Comparison of ENCODE assay signal across 20 cellular contexts in genomic region chr7:70807650-70808049, GRCh38.
DNase-seq lines count a peak whose midpoint lies in the region; FAIRE-seq and TF ChIP-seq lines count a peak whose summit lies in the region.
"Had no signal": no experiment of that assay in that cellular context is flagged by ENCODE, and none has a peak within 500 bp of the region (broad histone marks: within the 10 kb centered on the region; RNA-seq: fewer than 3 reads in every experiment).

No MANE protein-coding gene starts in this region.

- no peak overlapping the region for H3K4ac ChIP-seq in H1 (replicated peaks; ENCODE audit: insufficient read length, low read depth, low read length)

- H3K4me3 ChIP-seq in H1 (ENCODE audit: extremely low read depth in 1 of 4, insufficient read depth in 2 of 4, low read depth in 3 of 4, low read length in 4 of 4): no peak overlapping the region
- H3K4me3 ChIP-seq: BLaER1 had no signal

- H3K4me1 ChIP-seq in H1 (replicated peaks in 1 of 4; ENCODE audit: control insufficient read depth in 3 of 4, insufficient read depth in 4 of 4, low read length in 3 of 4): no peaks in the 10 kb centered on the region

- no peak overlapping the region for H4K8ac ChIP-seq in H1 (ENCODE audit: extremely low read depth, insufficient read depth, low read length)

- no peak overlapping the region for H4K91ac ChIP-seq in H1 (replicated peaks; ENCODE audit: insufficient read length, low read length)

- H4K5ac ChIP-seq in H1 (ENCODE audit: insufficient read length, low read depth, low read length): no peak overlapping the region

- no peak overlapping the region for H3K14ac ChIP-seq in H1 (ENCODE audit: insufficient read length)

- no peaks in the 10 kb centered on the region; the same call in 1 of the 2 replicates for H3K79me1 ChIP-seq in H1 (ENCODE audit: low read depth, low read length)

- TF ChIP-seq RAD21 in H1 (IDR thresholded peaks at IDR 0.05 in 1 of 2, conservative IDR thresholded peaks at IDR 0.05 in 1 of 2; ENCODE audit: low read depth in 2 of 2, low read length in 2 of 2): peak; percentile 48 to 70

- H4K20me1 ChIP-seq in H1 (replicated peaks in 1 of 2; ENCODE audit: control insufficient read depth in 1 of 2, insufficient read depth in 2 of 2, low read length in 2 of 2): no peaks in the 10 kb centered on the region
- H4K20me1 ChIP-seq: BLaER1 had no signal

- H3K27me3 ChIP-seq in H1 (replicated peaks in 1 of 4; ENCODE audit: control insufficient read depth in 3 of 4, extremely low read depth in 1 of 4, insufficient read depth in 3 of 4, low read length in 3 of 4): no peaks in the 10 kb centered on the region
- H3K27me3 ChIP-seq: BLaER1 had no signal

- 76% methylated on average over 11 of the region's 11 CpGs; no CpG with 5 or more reads in 1 of the 2 experiments for WGBS in H1 (ENCODE audit: extremely low coverage in 1 of 2, insufficient coverage in 1 of 2, insufficient read length in 1 of 2, insufficient replicate concordance in 2 of 2, low coverage in 1 of 2, low lambda C conversion rate in 2 of 2, missing lambda C conversion rate in 1 of 2), 2 experiments

- H2BK15ac ChIP-seq in H1 (ENCODE audit: low read length): no peak overlapping the region

- no peak overlapping the region for H3K27ac ChIP-seq in H1 (ENCODE audit: low read depth, low read length)
- H3K27ac ChIP-seq: 22Rv1, BLaER1, HL-60 had no signal

- peaks cover 6% of the 10 kb centered on the region for H3K27me3 Mint-ChIP-seq in type B pancreatic cell

- H3K9ac ChIP-seq in H1 (replicated peaks in 1 of 4; ENCODE audit: extremely low read depth in 1 of 4, low read depth in 3 of 4, low read length in 3 of 4): no peak overlapping the region
- H3K9ac ChIP-seq: BLaER1 had no signal

- TF ChIP-seq EP300 in H1 (IDR thresholded peaks at IDR 0.05; ENCODE audit: borderline replicate concordance in 1 of 2, low read depth in 2 of 2, low read length in 2 of 2): no peak

- peaks cover 8% of the 10 kb centered on the region for H3K9me3 Mint-ChIP-seq in type B pancreatic cell

- H3K23ac ChIP-seq in H1 (ENCODE audit: insufficient read length): no peak overlapping the region

- H3K4me2 ChIP-seq in H1 (ENCODE audit: insufficient read depth in 1 of 2, low read depth in 2 of 2, low read length in 2 of 2): no peak overlapping the region

- H3K18ac ChIP-seq in H1 (ENCODE audit: extremely low read depth, low read length): no peak overlapping the region; the same call in 1 of the 2 replicates

- H2AK5ac ChIP-seq in H1 (ENCODE audit: low read depth, low read length): no peak overlapping the region

- H3K36me3 ChIP-seq in H1 (ENCODE audit: control insufficient read depth in 2 of 4, insufficient read depth in 4 of 4, low read length in 3 of 4): no peaks in the 10 kb centered on the region
- H3K36me3 ChIP-seq: BLaER1 had no signal

- H3K4me3 Mint-ChIP-seq in type B pancreatic cell: no peak overlapping the region

- intact Hi-C loops in posterior cingulate gyrus (cut with DNase I): no loop called here

- no peak overlapping the region for H2BK5ac ChIP-seq in H1 (ENCODE audit: low read depth, low read length)

- H3K79me2 ChIP-seq in H1 (ENCODE audit: control insufficient read depth in 1 of 2, insufficient read depth in 2 of 2, low read length in 2 of 2): no peaks in the 10 kb centered on the region

- CTCF ChIA-PET in H1 (lab: Charles Lee; ENCODE audit: partially characterized antibody): interaction anchor here (0.6 to 1.5 kb wide), 3 partner anchors 12 to 742 kb away, joined by 3 to 7 read pairs (median 4); no protein-coding TSS in a partner anchor

- H3K23me2 ChIP-seq in H1 (ENCODE audit: low read depth, low read length): 0 out of 2 replicates have a peak, but pooled peaks cover 2% of the 10 kb centered on the region

- TF ChIP-seq CTCF in H1 (IDR thresholded peaks at IDR 0.05; ENCODE audit: control extremely low read depth in 1 of 3, insufficient read depth in 1 of 3, low read depth in 1 of 3, low read length in 3 of 3): peak; percentile 19 to 30 (median 27); a peak in 3 of 4 replicates
- TF ChIP-seq CTCF in type B pancreatic cell (conservative IDR thresholded peaks at IDR 0.05): no peak
- TF ChIP-seq CTCF in GM10266 (IDR thresholded peaks at IDR 0.05; ENCODE audit: control insufficient read depth, insufficient read depth, low read depth, missing control alignments): no peak

- TF ChIP-seq POLR2A in H1 (IDR thresholded peaks at IDR 0.05; ENCODE audit: control extremely low read depth in 1 of 2, low read depth in 2 of 2, low read length in 2 of 2): no peak

- no peak overlapping the region for H2BK120ac ChIP-seq in H1 (replicated peaks; ENCODE audit: low read depth, low read length)

- no peaks in the 10 kb centered on the region for H3K9me3 ChIP-seq in H1 (ENCODE audit: insufficient read depth in 2 of 2, low read depth in 1 of 2, low read length in 1 of 2)

- POLR2A ChIA-PET in H1 (lab: Charles Lee; ENCODE audit: partially characterized antibody): interaction anchor here (1.0 kb wide), 1 partner anchor 10 kb away, joined by 3 read pairs; no protein-coding TSS in a partner anchor

- no peak overlapping the region for H2AFZ ChIP-seq in H1 (ENCODE audit: low read length)

- H3K4me1 Mint-ChIP-seq in type B pancreatic cell (ENCODE audit: unreplicated experiment): no peaks in the 10 kb centered on the region

- H2BK12ac ChIP-seq in H1 (ENCODE audit: low read depth, low read length): no peak overlapping the region

- no peaks in the 10 kb centered on the region for H3K36me3 Mint-ChIP-seq in type B pancreatic cell

- FAIRE-seq in H1 (lab: Jason Lieb, UNC): no peak
- FAIRE-seq: GM12891, GM19239 had no signal

- no peak overlapping the region for H3K27ac Mint-ChIP-seq in type B pancreatic cell

- no peak overlapping the region for H3K56ac ChIP-seq in H1 (replicated peaks; ENCODE audit: insufficient read length, low read depth, low read length)

- DNase-seq in DMS 273 (lab: John Stamatoyannopoulos, UW; ENCODE audit: unreplicated experiment): peak; percentile 38
- no peak for DNase-seq in DMS 273 treated with DMSO at 0.1 percent for 48 hours (lab: John Stamatoyannopoulos, UW)
- peak; percentile 2 for DNase-seq in NCI-H524 treated with DMSO at 0.1 percent for 48 hours (lab: John Stamatoyannopoulos, UW)
- DNase-seq in H1 (ENCODE audit: low read depth in 1 of 2, low spot score in 2 of 2): no peak
- DNase-seq in type B pancreatic cell (ENCODE audit: extremely low spot score, unreplicated experiment): peak; percentile 29
- DNase-seq in activated CD4-positive, alpha-beta T cell treated with anti-CD3 and anti-CD28 coated beads, Interleukin-2, amount 50 U/mL, for 48 hours: no peak
- no peak for DNase-seq in posterior cingulate gyrus
- no peak for DNase-seq in GM10266 (ENCODE audit: extremely low spot score)
- DNase-seq: DMS153; KG1; NCI-H1105 treated with DMSO at 0.1 percent for 48 hours; NCI-H2029; NCI-H510A; NK-92 treated with Interleukin-12 subunit alpha and Interleukin-12 subunit beta, amount 100 ng/mL, for 24 hours; PC-3 had no signal

- no peak overlapping the region for H2BK20ac ChIP-seq in H1 (ENCODE audit: low read length)

TF ChIP-seq in H1, 55 proteins besides CTCF, POLR2A, EP300 and RAD21:
- TF ChIP-seq SIX5 (IDR thresholded peaks at IDR 0.05; ENCODE audit: low read depth, low read length) (no peak), TAF1 (IDR thresholded peaks at IDR 0.05; ENCODE audit: low read depth, low read length) (no peak), POU5F1 (IDR thresholded peaks at IDR 0.05; ENCODE audit: low read depth, low read length) (no peak), SUZ12 (IDR thresholded peaks at IDR 0.05; ENCODE audit: low read length) (no peak), HDAC2 (IDR thresholded peaks at IDR 0.05; ENCODE audit: borderline replicate concordance in 1 of 2, low read depth in 2 of 2, low read length in 2 of 2) (no peak), SAP30 (IDR thresholded peaks at IDR 0.05; ENCODE audit: insufficient read depth, insufficient replicate concordance, low read length) (no peak), CBX8 (IDR thresholded peaks at IDR 0.05; ENCODE audit: borderline replicate concordance, low read depth, low read length) (no peak), TEAD4 (IDR thresholded peaks at IDR 0.05; ENCODE audit: low read depth, low read length) (no peak)
- TF ChIP-seq, protein P1, sequence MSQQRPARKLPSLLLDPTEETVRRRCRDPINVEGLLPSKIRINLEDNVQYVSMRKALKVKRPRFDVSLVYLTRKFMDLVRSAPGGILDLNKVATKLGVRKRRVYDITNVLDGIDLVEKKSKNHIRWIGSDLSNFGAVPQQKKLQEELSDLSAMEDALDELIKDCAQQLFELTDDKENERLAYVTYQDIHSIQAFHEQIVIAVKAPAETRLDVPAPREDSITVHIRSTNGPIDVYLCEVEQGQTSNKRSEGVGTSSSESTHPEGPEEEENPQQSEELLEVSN (IDR thresholded peaks at IDR 0.05): no peak

Comparison
In these comparisons a context has a peak if more than half of its experiments do, and no peak if none do; other contexts are left out.
1. DNase-seq: peak in DMS 273 (single experiment), NCI-H524 treated with DMSO at 0.1 percent for 48 hours (single experiment) and type B pancreatic cell (single experiment); none in DMS 273 treated with DMSO at 0.1 percent for 48 hours (single experiment), H1 (0 of 2), activated CD4-positive, alpha-beta T cell treated with anti-CD3 and anti-CD28 coated beads, Interleukin-2, amount 50 U/mL, for 48 hours (0 of 2), posterior cingulate gyrus (0 of 10) and GM10266 (single experiment).
2. CTCF ChIP-seq: peak in H1 (3 of 3); none in type B pancreatic cell (single experiment) and GM10266 (single experiment).